ENCODE assay signal across 1 cellular context in genomic region chr17:41734949-41735313, GRCh38.
TF ChIP-seq lines count a peak whose summit lies in the region.

No MANE protein-coding gene starts in this region.

TF ChIP-seq in HCT116, 20 proteins besides CTCF, POLR2A, EP300 and RAD21:
- TF ChIP-seq SP1 (IDR thresholded peaks at IDR 0.05; ENCODE audit: low read depth): no peak
- no peak for TF ChIP-seq ELF1 (IDR thresholded peaks at IDR 0.05; ENCODE audit: borderline replicate concordance, low read depth)
- TF ChIP-seq SIN3A (IDR thresholded peaks at IDR 0.05; ENCODE audit: low read depth): no peak
- no peak for TF ChIP-seq ZNF274 (IDR thresholded peaks at IDR 0.05; ENCODE audit: low read depth, low read length)
- no peak for TF ChIP-seq ZFX (IDR thresholded peaks at IDR 0.05)
- no peak for TF ChIP-seq REST (IDR thresholded peaks at IDR 0.05; ENCODE audit: low read depth)
- TF ChIP-seq EZH2 (IDR thresholded peaks at IDR 0.05): no peak
- no peak for TF ChIP-seq CBX3 (IDR thresholded peaks at IDR 0.05; ENCODE audit: low read depth)
- TF ChIP-seq EZH2phosphoT487 (IDR thresholded peaks at IDR 0.05; ENCODE audit: borderline replicate concordance): no peak
- TF ChIP-seq YY1 (IDR thresholded peaks at IDR 0.05; ENCODE audit: extremely low read depth, insufficient replicate concordance, low read depth, low read length): no peak
- TF ChIP-seq SRF (IDR thresholded peaks at IDR 0.05; ENCODE audit: low read depth): no peak
- TF ChIP-seq ATF3 (IDR thresholded peaks at IDR 0.05): no peak
